ENCODE assay signal across 25 cellular contexts in the genomic region with DNA sequence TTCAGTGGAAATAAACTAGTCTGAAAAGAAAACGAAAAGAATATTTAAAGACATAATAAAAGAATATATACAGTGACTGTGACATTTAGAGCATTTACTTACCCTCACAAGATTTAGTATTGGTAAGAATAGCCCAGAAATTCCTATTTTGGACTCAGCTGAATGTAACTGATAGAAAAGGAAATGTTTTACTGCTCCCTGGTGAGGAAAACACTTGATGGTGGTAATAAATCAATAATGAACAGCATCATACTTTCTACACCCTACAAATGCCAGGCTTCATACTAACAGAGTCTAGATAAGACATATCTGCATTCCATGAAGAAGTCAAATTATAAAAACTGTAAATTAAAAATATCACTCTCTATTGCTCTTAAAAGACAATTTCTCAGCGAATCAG.
"Had no signal": no experiment of that assay in that cellular context is flagged by ENCODE, and none has a peak within 500 bp of the region (broad histone marks: within the 10 kb centered on the region; RNA-seq: fewer than 3 reads in every experiment).

No MANE protein-coding gene starts in this region.

- H3K9ac ChIP-seq: neural progenitor cell, parathyroid adenoma had no signal

- H3K27ac ChIP-seq: epithelial cell of prostate, gastrocnemius medialis, neural progenitor cell, parathyroid adenoma, right lobe of liver, suprapubic skin, transverse colon, upper lobe of right lung, uterus had no signal

- H3K4me3 ChIP-seq: gastrocnemius medialis, lung, mucosa of descending colon, neural progenitor cell, right lobe of liver, smooth muscle cell, suprapubic skin, transverse colon, upper lobe of right lung, uterus had no signal

- H3K9me3 ChIP-seq: gastrocnemius medialis, mucosa of descending colon, right lobe of liver, suprapubic skin, transverse colon, upper lobe of right lung, uterus had no signal

- DNase-seq: effector CD8-positive, alpha-beta T cell; endodermal cell; foreskin fibroblast; gastrocnemius medialis; head of caudate nucleus; mucosa of descending colon; naive B cell; right lobe of liver; stimulated activated CD4-positive, alpha-beta T cell treated with anti-CD3 and anti-CD28 coated beads, Interleukin-12 subunit alpha, Interleukin-12 subunit beta, amount 100 ng/mL, for 4 hours; stimulated activated CD4-positive, alpha-beta T cell treated with anti-CD3 and anti-CD28 coated beads, Interleukin-1b, Interleukin-23, amount 100 ng/mL, for 48 hours; stimulated activated CD4-positive, alpha-beta T cell treated with anti-CD3 and anti-CD28 coated beads, Interleukin-4, amount 100 ng/mL, for 1 hour; stimulated activated CD8-positive, alpha-beta memory T cell treated with anti-CD3 and anti-CD28 coated beads, Interleukin-4, amount 100 ng/mL, for 48 hours; stimulated activated naive CD4-positive, alpha-beta T cell; stimulated activated naive CD8-positive, alpha-beta T cell treated with anti-CD3 and anti-CD28 coated beads, Interleukin-15, amount 100 ng/mL, for 72 hours; transverse colon; upper lobe of right lung; uterus had no signal

- ATAC-seq: esophagus mucosa; gastrocnemius medialis; left lobe of liver; mucosa of descending colon; right lobe of liver; stimulated activated naive CD8-positive, alpha-beta T cell treated with anti-CD3 and anti-CD28 coated beads, Interleukin-15, amount 100 ng/mL, for 72 hours; upper lobe of right lung had no signal

- H3K36me3 ChIP-seq: gastrocnemius medialis, neural progenitor cell, right lobe of liver, suprapubic skin, transverse colon, upper lobe of right lung, uterus had no signal
